In the genomic region with DNA sequence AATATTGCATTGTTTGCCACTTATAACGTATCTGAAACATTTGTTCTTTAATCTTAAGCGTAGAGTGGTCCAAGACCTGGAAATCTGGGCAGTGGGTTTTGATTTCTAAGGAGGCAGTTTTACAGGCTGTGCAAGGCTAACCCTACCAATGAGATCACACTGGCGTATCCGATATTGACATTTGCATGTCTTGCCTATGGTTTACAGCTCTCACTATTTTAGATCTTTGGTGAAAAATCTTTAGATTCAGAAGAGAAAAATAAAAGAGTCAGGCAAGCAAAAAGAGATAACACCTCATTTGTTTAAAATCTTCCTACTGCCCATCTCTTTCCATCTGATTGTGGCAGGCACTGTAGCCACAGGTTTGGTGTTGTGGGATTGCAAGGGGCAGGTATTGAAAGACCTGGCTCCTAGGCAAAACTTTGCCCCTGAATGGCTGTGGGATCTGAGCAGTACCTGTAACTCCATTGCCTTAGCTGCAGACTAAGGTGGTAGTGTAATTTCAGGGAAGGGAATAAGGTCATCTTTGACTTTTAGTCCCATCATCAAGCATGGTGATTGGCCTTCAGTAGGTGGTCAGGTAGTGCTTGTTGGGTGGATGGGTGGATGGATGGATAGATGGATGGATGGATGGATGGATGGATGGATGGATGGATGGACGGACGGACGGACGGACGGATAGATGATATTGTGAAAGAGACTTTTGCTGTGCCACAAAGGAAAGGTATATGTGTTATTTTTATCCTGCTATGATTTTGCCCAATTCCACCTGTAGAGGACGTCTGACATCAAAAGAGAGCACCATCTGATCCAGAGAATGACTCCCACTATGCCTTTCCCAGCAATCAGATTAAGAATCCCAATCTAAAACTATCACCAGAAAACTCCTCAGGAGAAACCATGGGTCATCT, we compare ENCODE assay signal across 2 cellular contexts.
TF ChIP-seq lines count a peak whose summit lies in the region.

No MANE protein-coding gene starts in this region.

TF ChIP-seq in IMR-90, 13 proteins besides CTCF, POLR2A, EP300 and RAD21:
- TF ChIP-seq, protein P1, sequence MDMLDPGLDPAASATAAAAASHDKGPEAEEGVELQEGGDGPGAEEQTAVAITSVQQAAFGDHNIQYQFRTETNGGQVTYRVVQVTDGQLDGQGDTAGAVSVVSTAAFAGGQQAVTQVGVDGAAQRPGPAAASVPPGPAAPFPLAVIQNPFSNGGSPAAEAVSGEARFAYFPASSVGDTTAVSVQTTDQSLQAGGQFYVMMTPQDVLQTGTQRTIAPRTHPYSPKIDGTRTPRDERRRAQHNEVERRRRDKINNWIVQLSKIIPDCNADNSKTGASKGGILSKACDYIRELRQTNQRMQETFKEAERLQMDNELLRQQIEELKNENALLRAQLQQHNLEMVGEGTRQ (IDR thresholded peaks at IDR 0.05; ENCODE audit: low read depth, low read length): no peak
- TF ChIP-seq, protein P2, sequence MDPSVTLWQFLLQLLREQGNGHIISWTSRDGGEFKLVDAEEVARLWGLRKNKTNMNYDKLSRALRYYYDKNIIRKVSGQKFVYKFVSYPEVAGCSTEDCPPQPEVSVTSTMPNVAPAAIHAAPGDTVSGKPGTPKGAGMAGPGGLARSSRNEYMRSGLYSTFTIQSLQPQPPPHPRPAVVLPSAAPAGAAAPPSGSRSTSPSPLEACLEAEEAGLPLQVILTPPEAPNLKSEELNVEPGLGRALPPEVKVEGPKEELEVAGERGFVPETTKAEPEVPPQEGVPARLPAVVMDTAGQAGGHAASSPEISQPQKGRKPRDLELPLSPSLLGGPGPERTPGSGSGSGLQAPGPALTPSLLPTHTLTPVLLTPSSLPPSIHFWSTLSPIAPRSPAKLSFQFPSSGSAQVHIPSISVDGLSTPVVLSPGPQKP (IDR thresholded peaks at IDR 0.05; ENCODE audit: borderline replicate concordance, low read depth, low read length): no peak
- no peak for TF ChIP-seq MAZ (IDR thresholded peaks at IDR 0.05; ENCODE audit: borderline replicate concordance, low read depth, low read length)
- no peak for TF ChIP-seq RFX5 (IDR thresholded peaks at IDR 0.05; ENCODE audit: low read depth, low read length)
- TF ChIP-seq CHD1 (IDR thresholded peaks at IDR 0.05; ENCODE audit: low read depth, low read length): no peak
- TF ChIP-seq CEBPB (IDR thresholded peaks at IDR 0.05; ENCODE audit: low read depth, low read length): no peak
- no peak for TF ChIP-seq MXI1 (IDR thresholded peaks at IDR 0.05; ENCODE audit: borderline replicate concordance, low read depth, low read length)
- no peak for TF ChIP-seq MAFK (IDR thresholded peaks at IDR 0.05; ENCODE audit: low read depth, low read length)
- no peak for TF ChIP-seq BHLHE40 (IDR thresholded peaks at IDR 0.05; ENCODE audit: low read depth, low read length)
- TF ChIP-seq SMC3 (IDR thresholded peaks at IDR 0.05; ENCODE audit: low read depth, low read length): no peak
- no peak for TF ChIP-seq FOS (IDR thresholded peaks at IDR 0.05; ENCODE audit: low read depth, low read length)
- no peak for TF ChIP-seq NFE2L2 (IDR thresholded peaks at IDR 0.05; ENCODE audit: low read depth, low read length)
- TF ChIP-seq RCOR1 (IDR thresholded peaks at IDR 0.05; ENCODE audit: insufficient replicate concordance, low read length): no peak
TF ChIP-seq in IMR-90: peak in this region for 0.

TF ChIP-seq in SK-N-SH, 30 proteins besides CTCF, POLR2A, EP300 and RAD21:
- no peak for TF ChIP-seq NFIC (IDR thresholded peaks at IDR 0.05; ENCODE audit: borderline replicate concordance)
- TF ChIP-seq, protein P3, sequence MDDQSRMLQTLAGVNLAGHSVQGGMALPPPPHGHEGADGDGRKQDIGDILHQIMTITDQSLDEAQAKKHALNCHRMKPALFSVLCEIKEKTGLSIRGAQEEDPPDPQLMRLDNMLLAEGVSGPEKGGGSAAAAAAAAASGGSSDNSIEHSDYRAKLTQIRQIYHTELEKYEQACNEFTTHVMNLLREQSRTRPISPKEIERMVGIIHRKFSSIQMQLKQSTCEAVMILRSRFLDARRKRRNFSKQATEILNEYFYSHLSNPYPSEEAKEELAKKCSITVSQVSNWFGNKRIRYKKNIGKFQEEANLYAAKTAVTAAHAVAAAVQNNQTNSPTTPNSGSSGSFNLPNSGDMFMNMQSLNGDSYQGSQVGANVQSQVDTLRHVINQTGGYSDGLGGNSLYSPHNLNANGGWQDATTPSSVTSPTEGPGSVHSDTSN (IDR thresholded peaks at IDR 0.05): no peak
